In genomic region chr2:101371635-101372034, GRCh38 we compare ENCODE assay signal across 24 cellular contexts. TPM values are rescaled to one million over a fixed set of nuclear protein-coding genes. Genes with fewer than 3 reads are reported as not detected.
DNase-seq lines count a peak whose midpoint lies in the region; ATAC-seq and TF ChIP-seq lines count a peak whose summit lies in the region.
"Had no signal": no experiment of that assay in that cellular context is flagged by ENCODE, and none has a peak within 500 bp of the region (broad histone marks: within the 10 kb centered on the region; RNA-seq: fewer than 3 reads in every experiment).

No MANE protein-coding gene starts in this region.

- no peak overlapping the region for H3K27ac ChIP-seq in mesenchymal stem cell (ENCODE audit: low read length, poor library complexity, severe bottlenecking)
- no peak overlapping the region for H3K27ac ChIP-seq in CD8-positive, alpha-beta memory T cell (ENCODE audit: low read depth, low read length)
- no peak overlapping the region for H3K27ac ChIP-seq in testis
- H3K27ac ChIP-seq: BLaER1 treated with 17β-estradiol and CSF1 and Interleukin-3, amounts not matched to agents 10 nM and 100 nM had no signal

- no peaks in the 10 kb centered on the region for H3K9me3 ChIP-seq in mesenchymal stem cell (ENCODE audit: control insufficient read depth, low read length)
- no peaks in the 10 kb centered on the region for H3K9me3 ChIP-seq in CD8-positive, alpha-beta memory T cell (ENCODE audit: low read length)
- H3K9me3 ChIP-seq in testis = no peaks in the 10 kb centered on the region

- H2AK5ac ChIP-seq in mesenchymal stem cell (ENCODE audit: low read length, severe bottlenecking) = no peak overlapping the region

- no peak overlapping the region for H3K23ac ChIP-seq in mesenchymal stem cell (ENCODE audit: low read length in 2 of 2)

- DNase-seq in A172 (ENCODE audit: low spot score) (peak; percentile 41), EL (peak; percentile 7), dermis blood vessel endothelial cell (peak; percentile 53), mesenchymal stem cell (no peak), testis (no peak)
- DNase-seq in natural killer cell treated with Interleukin-12 subunit alpha and Interleukin-12 subunit beta and Interleukin-15 and Interleukin-18, amount 100 ng/mL, for 72 hours (ENCODE audit: low spot score) = no peak
- DNase-seq in CD8-positive, alpha-beta memory T cell = no peak
- DNase-seq: CD4-positive, alpha-beta memory T cell; DMS 273 treated with DMSO at 0.1 percent for 48 hours; DMS79; KBM-7; MG63; NCI-H1105 treated with DMSO at 0.1 percent for 48 hours; NCI-H146; NCI-H1930; NCI-H2107; NCI-H446; NCI-H524 treated with DMSO at 0.1 percent for 48 hours; NCI-H774 had no signal

- no peak overlapping the region for H3K4me2 ChIP-seq in mesenchymal stem cell (ENCODE audit: low read length, poor library complexity, severe bottlenecking)
- H3K4me2 ChIP-seq: BLaER1 treated with 17β-estradiol and CSF1 and Interleukin-3, amounts not matched to agents 10 nM and 100 nM had no signal

- intact Hi-C loops in testis (cut with DNase I; ENCODE audit: low total_unique reads) = no loop called here

- no peak overlapping the region for H3K9ac ChIP-seq in mesenchymal stem cell (ENCODE audit: low read length)
- H3K9ac ChIP-seq: BLaER1 treated with 17β-estradiol and CSF1 and Interleukin-3, amounts not matched to agents 10 nM and 100 nM had no signal

- H3K27ac Mint-ChIP-seq in natural killer cell treated with Interleukin-12 subunit alpha and Interleukin-12 subunit beta and Interleukin-15 and Interleukin-18, amount 100 ng/mL, for 72 hours = no peak overlapping the region
- H3K27ac Mint-ChIP-seq in CD8-positive, alpha-beta memory T cell = no peak overlapping the region

- H3K14ac ChIP-seq in mesenchymal stem cell (ENCODE audit: low read length in 2 of 2) = peak overlapping the region in 1 of 2 experiments; percentile 18

- CTCF ChIA-PET in CD8-positive, alpha-beta memory T cell (lab: Charles Lee) = no interaction called here

- no peak for TF ChIP-seq POLR2A in testis (IDR thresholded peaks at IDR 0.05)

- H2BK15ac ChIP-seq in mesenchymal stem cell (ENCODE audit: low read depth, poor library complexity, severe bottlenecking) = no peak overlapping the region

- H3K4ac ChIP-seq in mesenchymal stem cell (ENCODE audit: low read depth in 1 of 2, low read length in 2 of 2) = no peak overlapping the region

- H4K91ac ChIP-seq in mesenchymal stem cell (ENCODE audit: low read length) = no peak overlapping the region

- POLR2A ChIA-PET in CD8-positive, alpha-beta memory T cell (lab: Charles Lee) = no interaction called here

- H3K36me3 Mint-ChIP-seq in natural killer cell treated with Interleukin-12 subunit alpha and Interleukin-12 subunit beta and Interleukin-15 and Interleukin-18, amount 100 ng/mL, for 72 hours = no peaks in the 10 kb centered on the region
- peaks cover 0 to 10% (median 0%) of the 10 kb centered on the region in 3 donors for H3K36me3 Mint-ChIP-seq in CD8-positive, alpha-beta memory T cell
- H3K36me3 Mint-ChIP-seq: CD4-positive, alpha-beta memory T cell had no signal

- H3K36me3 ChIP-seq in mesenchymal stem cell (ENCODE audit: control insufficient read depth in 1 of 2, insufficient read depth in 2 of 2, low read depth in 1 of 2, low read length in 2 of 2) = no peaks in the 10 kb centered on the region
- H3K36me3 ChIP-seq in CD8-positive, alpha-beta memory T cell (ENCODE audit: insufficient read depth, low read length) = no peaks in the 10 kb centered on the region
- H3K36me3 ChIP-seq in testis (ENCODE audit: low read depth, missing control alignments) = no peaks in the 10 kb centered on the region
- H3K36me3 ChIP-seq: BLaER1 treated with 17β-estradiol and CSF1 and Interleukin-3, amounts not matched to agents 10 nM and 100 nM; MG63 had no signal

- TF ChIP-seq CTCF in testis (IDR thresholded peaks at IDR 0.05) = no peak

- H2BK120ac ChIP-seq in mesenchymal stem cell (ENCODE audit: low read depth, low read length) = no peak overlapping the region

- no peak overlapping the region for H2BK5ac ChIP-seq in mesenchymal stem cell (ENCODE audit: low read depth, low read length, poor library complexity, severe bottlenecking)

- ATAC-seq in natural killer cell treated with Interleukin-12 subunit alpha and Interleukin-12 subunit beta and Interleukin-15 and Interleukin-18, amount 100 ng/mL, for 72 hours = no peak
- ATAC-seq: HCT116, SK-N-SH treated with all-trans-retinoic acid at 6 μM for 48 hours had no signal

- no peaks in the 10 kb centered on the region for H3K79me1 ChIP-seq in mesenchymal stem cell (replicated peaks; ENCODE audit: low read length, poor library complexity, severe bottlenecking)

- H4K8ac ChIP-seq in mesenchymal stem cell (ENCODE audit: low read length) = peak overlapping the region; percentile 7

- peaks cover 5 to 23% of the 10 kb centered on the region in 2 experiments for H3K27me3 ChIP-seq in mesenchymal stem cell (ENCODE audit: control insufficient read depth in 1 of 2, insufficient read depth in 1 of 2, low read length in 2 of 2)
- H3K27me3 ChIP-seq in CD8-positive, alpha-beta memory T cell (ENCODE audit: insufficient read depth, low read length, poor library complexity, severe bottlenecking) = no peaks in the 10 kb centered on the region
- H3K27me3 ChIP-seq in testis = no peaks in the 10 kb centered on the region
- H3K27me3 ChIP-seq: BLaER1 treated with 17β-estradiol and CSF1 and Interleukin-3, amounts not matched to agents 10 nM and 100 nM; MG63 had no signal

- H3K4me1 ChIP-seq in mesenchymal stem cell (ENCODE audit: control insufficient read depth, insufficient read depth, low read depth, low read length) (no peaks in the 10 kb centered on the region), testis (no peaks in the 10 kb centered on the region)
- peaks cover 9% of the 10 kb centered on the region for H3K4me1 ChIP-seq in CD8-positive, alpha-beta memory T cell (ENCODE audit: insufficient read depth, low read length)

- no peak overlapping the region for H3K4me3 Mint-ChIP-seq in natural killer cell treated with Interleukin-12 subunit alpha and Interleukin-12 subunit beta and Interleukin-15 and Interleukin-18, amount 100 ng/mL, for 72 hours
- no peak overlapping the region for H3K4me3 Mint-ChIP-seq in CD8-positive, alpha-beta memory T cell
- H3K4me3 Mint-ChIP-seq: CD4-positive, alpha-beta memory T cell had no signal

- no peak overlapping the region for H3K18ac ChIP-seq in mesenchymal stem cell (ENCODE audit: low read depth in 1 of 2, low read length in 2 of 2)

- no peak overlapping the region for H2BK12ac ChIP-seq in mesenchymal stem cell (ENCODE audit: low read length in 2 of 2)

- peaks cover 0 to 6% of the 10 kb centered on the region in 2 donors for H3K27me3 Mint-ChIP-seq in natural killer cell treated with Interleukin-12 subunit alpha and Interleukin-12 subunit beta and Interleukin-15 and Interleukin-18, amount 100 ng/mL, for 72 hours
- H3K27me3 Mint-ChIP-seq in CD8-positive, alpha-beta memory T cell = peaks cover 0 to 3% of the 10 kb centered on the region in 2 donors

- no peaks in the 10 kb centered on the region for H3K9me3 Mint-ChIP-seq in natural killer cell treated with Interleukin-12 subunit alpha and Interleukin-12 subunit beta and Interleukin-15 and Interleukin-18, amount 100 ng/mL, for 72 hours
- H3K9me3 Mint-ChIP-seq in CD8-positive, alpha-beta memory T cell = peaks cover 0 to 11% (median 4%) of the 10 kb centered on the region in 5 donors

- no peak overlapping the region for H2AFZ ChIP-seq in mesenchymal stem cell (ENCODE audit: low read depth, low read length)

- no peak overlapping the region for H3K4me3 ChIP-seq in mesenchymal stem cell (ENCODE audit: insufficient read depth in 1 of 2, low read depth in 1 of 2, low read length in 2 of 2)
- H3K4me3 ChIP-seq in CD8-positive, alpha-beta memory T cell (ENCODE audit: low read length) = no peak overlapping the region
- H3K4me3 ChIP-seq in testis = no peak overlapping the region
- H3K4me3 ChIP-seq: BLaER1 treated with 17β-estradiol and CSF1 and Interleukin-3, amounts not matched to agents 10 nM and 100 nM; MG63 had no signal

- WGBS in mesenchymal stem cell = 77% methylated on average over 4 of the region's 4 CpGs
- whole genome bisulfite sequencing in testis, 2 donors = 31 to 39% methylated on average over 4 of the region's 4 CpGs

- no peaks in the 10 kb centered on the region for H3K4me1 Mint-ChIP-seq in natural killer cell treated with Interleukin-12 subunit alpha and Interleukin-12 subunit beta and Interleukin-15 and Interleukin-18, amount 100 ng/mL, for 72 hours (ENCODE audit: low read depth in 2 of 2)
- H3K4me1 Mint-ChIP-seq in CD8-positive, alpha-beta memory T cell = peaks cover 0 to 9% (median 0%) of the 10 kb centered on the region in 3 donors

RNA-seq across cellular contexts. Expression of gene CREG2, which starts 15.7 kb away (rescaled TPM):
- total RNA-seq in A172 (2014; rRNA removed; shearing (Covaris generic)) = 0.62 and 0.69 TPM in 2 replicates
- total RNA-seq in dermis blood vessel endothelial cell (1.0 and 1.4 TPM in 2 replicates), testis (under 1 TPM; 0.19 to 0.47 TPM)
- polyA plus RNA-seq in mesenchymal stem cell (2013, experiment 1 of 2) = not detected
- not detected for polyA plus RNA-seq in mesenchymal stem cell (2013, experiment 2 of 2)
- not detected for total RNA-seq in natural killer cell treated with Interleukin-12 subunit alpha and Interleukin-12 subunit beta and Interleukin-15 and Interleukin-18, amount 100 ng/mL, for 72 hours
- not detected for total RNA-seq in CD8-positive, alpha-beta memory T cell
- not detected for polyA plus RNA-seq in CD8-positive, alpha-beta memory T cell
- polyA plus RNA-seq in testis (ENCODE audit: insufficient read depth, low read depth, low replicate concordance) = 0.42 TPM
- total RNA-seq: CD4-positive, alpha-beta memory T cell; H4 had no signal
- polyA plus RNA-seq: AG04450 had no signal

Comparison
In these comparisons a context has a peak if more than half of its experiments do, and no peak if none do; other contexts are left out.
1. DNase-seq: peak in A172 (single experiment), EL (single experiment) and dermis blood vessel endothelial cell (single experiment); none in mesenchymal stem cell (single experiment), natural killer cell treated with Interleukin-12 subunit alpha and Interleukin-12 subunit beta and Interleukin-15 and Interleukin-18, amount 100 ng/mL, for 72 hours (single experiment), CD8-positive, alpha-beta memory T cell (0 of 5) and testis (single experiment).